11 cellular contexts compared by ENCODE assay signal in genomic region chr12:46547421-46548340, GRCh38.
DNase-seq lines count a peak whose midpoint lies in the region; ATAC-seq, FAIRE-seq and TF ChIP-seq lines count a peak whose summit lies in the region.
"Had no signal": no experiment of that assay in that cellular context is flagged by ENCODE, and none has a peak within 500 bp of the region (broad histone marks: within the 10 kb centered on the region; RNA-seq: fewer than 3 reads in every experiment).

No MANE protein-coding gene starts in this region.

- H3K36me3 ChIP-seq in DND-41 (ENCODE audit: insufficient read depth, low read length) = 0 out of 2 replicates have a peak, but pooled peaks cover 2% of the 10 kb centered on the region
- H3K36me3 ChIP-seq in naive thymus-derived CD4-positive, alpha-beta T cell (ENCODE audit: control insufficient read depth in 2 of 3, insufficient read depth in 3 of 3, low read length in 3 of 3) = no peaks in the 10 kb centered on the region

- H3K4me3 ChIP-seq in DND-41 (ENCODE audit: low read depth in 1 of 2, low read length in 2 of 2) = no peak overlapping the region
- no peak overlapping the region for H3K4me3 ChIP-seq in naive thymus-derived CD4-positive, alpha-beta T cell (ENCODE audit: low read length)

- H3K27me3 Mint-ChIP-seq in activated naive CD8-positive, alpha-beta T cell treated with anti-CD3 and anti-CD28 coated beads for 36 hours = no peaks in the 10 kb centered on the region
- no peaks in the 10 kb centered on the region for H3K27me3 Mint-ChIP-seq in naive thymus-derived CD4-positive, alpha-beta T cell
- H3K27me3 Mint-ChIP-seq: T-helper 17 cell had no signal

- ATAC-seq in DND-41 (ENCODE audit: insufficient read depth, low read depth) (no peak), GM18498 (IDR thresholded peaks at IDR 0.05; ENCODE audit: unreplicated experiment) (no peak)
- no peak for ATAC-seq in naive thymus-derived CD4-positive, alpha-beta T cell
- ATAC-seq: T-helper 17 cell had no signal

- H3K36me3 Mint-ChIP-seq in activated naive CD8-positive, alpha-beta T cell treated with anti-CD3 and anti-CD28 coated beads for 36 hours = peaks cover 36% of the 10 kb centered on the region
- peaks cover 5 to 45% (median 11%) of the 10 kb centered on the region in 5 donors for H3K36me3 Mint-ChIP-seq in naive thymus-derived CD4-positive, alpha-beta T cell

- no peak overlapping the region for H3K4me2 ChIP-seq in DND-41 (ENCODE audit: insufficient read depth, low read length)

- no peak overlapping the region for H3K9ac ChIP-seq in DND-41 (ENCODE audit: low read depth, low read length)

- H3K27me3 ChIP-seq in DND-41 (ENCODE audit: insufficient read depth, low read length, poor library complexity) = no peaks in the 10 kb centered on the region
- H3K27me3 ChIP-seq in naive thymus-derived CD4-positive, alpha-beta T cell (ENCODE audit: control insufficient read depth in 2 of 2, insufficient read depth in 2 of 2, low read length in 2 of 2) = no peaks in the 10 kb centered on the region

- no peak for FAIRE-seq in frontal cortex (lab: Jason Lieb, UNC)
- FAIRE-seq: colon had no signal

- H3K4me1 ChIP-seq in DND-41 (ENCODE audit: insufficient read depth, low read length) = peaks cover 31% of the 10 kb centered on the region
- peaks cover 11 to 24% of the 10 kb centered on the region in 2 donors for H3K4me1 ChIP-seq in naive thymus-derived CD4-positive, alpha-beta T cell (ENCODE audit: control insufficient read depth in 2 of 2, insufficient read depth in 2 of 2, low read length in 2 of 2)

- no peak overlapping the region for H3K4me3 Mint-ChIP-seq in activated naive CD8-positive, alpha-beta T cell treated with anti-CD3 and anti-CD28 coated beads for 36 hours
- peak overlapping the region in 2 of 10 donors; percentile 2 to 62 for H3K4me3 Mint-ChIP-seq in naive thymus-derived CD4-positive, alpha-beta T cell
- H3K4me3 Mint-ChIP-seq: T-helper 17 cell had no signal

- H3K9me3 ChIP-seq in DND-41 (ENCODE audit: insufficient read depth, low read length, severe bottlenecking) = peaks cover 8% of the 10 kb centered on the region
- H3K9me3 ChIP-seq in naive thymus-derived CD4-positive, alpha-beta T cell (ENCODE audit: control insufficient read depth in 2 of 3, low read length in 3 of 3) = no peaks in the 10 kb centered on the region

- no peaks in the 10 kb centered on the region for H3K79me2 ChIP-seq in DND-41 (ENCODE audit: insufficient read depth, low read length)

- peaks cover 54% of the 10 kb centered on the region for H3K4me1 Mint-ChIP-seq in activated naive CD8-positive, alpha-beta T cell treated with anti-CD3 and anti-CD28 coated beads for 36 hours
- H3K4me1 Mint-ChIP-seq in naive thymus-derived CD4-positive, alpha-beta T cell = peaks cover 32 to 72% (median 50%) of the 10 kb centered on the region in 7 donors

- peak overlapping the region; percentile 61 for H3K27ac Mint-ChIP-seq in activated naive CD8-positive, alpha-beta T cell treated with anti-CD3 and anti-CD28 coated beads for 36 hours
- peak overlapping the region in 5 of 9 donors; percentile 8 to 89 (median 17) for H3K27ac Mint-ChIP-seq in naive thymus-derived CD4-positive, alpha-beta T cell
- H3K27ac Mint-ChIP-seq: T-helper 17 cell had no signal

- CTCF ChIA-PET in naive thymus-derived CD4-positive, alpha-beta T cell (lab: Charles Lee) = no interaction called here

- peak overlapping the region; percentile 42; the same call in 1 of the 2 replicates for H3K27ac ChIP-seq in DND-41 (ENCODE audit: low read length)
- H3K27ac ChIP-seq in naive thymus-derived CD4-positive, alpha-beta T cell (ENCODE audit: low read depth, low read length) = no peak overlapping the region

- peaks cover 19% of the 10 kb centered on the region for H3K9me3 Mint-ChIP-seq in activated naive CD8-positive, alpha-beta T cell treated with anti-CD3 and anti-CD28 coated beads for 36 hours
- H3K9me3 Mint-ChIP-seq in naive thymus-derived CD4-positive, alpha-beta T cell = peaks cover 0 to 27% (median 6%) of the 10 kb centered on the region in 11 donors

- DNase-seq in DND-41 = no peak
- peak; percentile 52 for DNase-seq in HPDE6-E6E7 (ENCODE audit: extremely low spot score)
- DNase-seq in activated naive CD8-positive, alpha-beta T cell treated with anti-CD3 and anti-CD28 coated beads for 36 hours = no peak
- DNase-seq in naive thymus-derived CD4-positive, alpha-beta T cell = no peak
- no peak for DNase-seq in frontal cortex (ENCODE audit: low spot score in 2 of 2)
- no peak for DNase-seq in SW480 (ENCODE audit: low spot score)
- DNase-seq in putamen (ENCODE audit: low spot score) = no peak
- DNase-seq: NCI-H526 treated with DMSO at 0.1 percent for 48 hours, T-helper 17 cell had no signal

- no peaks in the 10 kb centered on the region for H4K20me1 ChIP-seq in DND-41 (ENCODE audit: insufficient read depth, low read length)

- no peak for TF ChIP-seq CTCF in DND-41 (IDR thresholded peaks at IDR 0.05; ENCODE audit: borderline replicate concordance, extremely low read depth, low read length, poor library complexity, severe bottlenecking)

- intact Hi-C loops in naive thymus-derived CD4-positive, alpha-beta T cell (cut with micrococcal nuclease) = no loop called here

- no peak overlapping the region for H2AFZ ChIP-seq in DND-41 (ENCODE audit: low read depth, low read length)

- POLR2A ChIA-PET in naive thymus-derived CD4-positive, alpha-beta T cell (lab: Charles Lee) = no interaction called here
